In the genomic region with DNA sequence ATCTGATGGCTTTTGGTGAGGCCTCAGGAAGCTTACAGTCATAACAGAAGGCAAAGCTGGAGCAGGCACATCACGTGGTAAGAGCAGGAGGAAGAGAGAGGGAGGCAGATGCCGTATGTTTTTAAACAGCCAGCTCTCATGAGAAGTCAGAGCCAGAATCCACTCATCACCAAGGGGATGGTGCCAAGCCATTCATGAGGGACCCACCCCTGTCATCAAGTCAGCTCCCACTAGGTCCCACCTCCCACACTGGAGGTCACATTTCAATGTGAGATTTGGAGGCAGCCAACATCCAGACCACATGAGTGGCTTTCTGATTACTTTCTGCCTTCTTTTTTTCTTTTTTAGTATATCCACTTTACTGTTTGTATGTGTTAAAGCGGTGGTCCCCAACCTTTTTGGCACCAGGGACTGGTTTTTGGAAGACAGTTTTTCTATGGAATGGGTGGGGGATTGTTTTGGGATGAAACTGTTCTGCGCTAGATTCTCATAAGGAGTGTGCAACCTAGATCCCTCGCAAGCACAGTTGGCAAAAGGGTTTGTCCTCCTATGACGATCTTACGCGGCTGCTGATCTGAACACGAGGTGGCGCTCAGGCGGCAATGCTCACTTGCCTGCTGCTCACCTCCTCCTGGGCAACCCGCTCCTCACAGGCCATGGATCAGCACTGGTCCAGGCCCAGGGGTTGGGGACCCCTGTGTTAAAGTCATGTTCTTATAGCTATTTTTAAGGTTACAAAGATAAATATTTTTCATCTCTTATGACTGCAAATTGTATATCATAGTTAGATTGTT, we compare ENCODE assay signal across 9 cellular contexts.
DNase-seq lines count a peak whose midpoint lies in the region; ATAC-seq and TF ChIP-seq lines count a peak whose summit lies in the region.
"Had no signal": no experiment of that assay in that cellular context is flagged by ENCODE, and none has a peak within 500 bp of the region (broad histone marks: within the 10 kb centered on the region; RNA-seq: fewer than 3 reads in every experiment).

No MANE protein-coding gene starts in this region.

- H4K8ac ChIP-seq in mesendoderm (ENCODE audit: low read depth, low read length), result no peak overlapping the region

- H3K36me3 ChIP-seq in brain microvascular endothelial cell (replicated peaks) (no peaks in the 10 kb centered on the region), mesendoderm (ENCODE audit: control insufficient read depth, insufficient read depth, low read length) (no peaks in the 10 kb centered on the region)

- H3K56ac ChIP-seq in mesendoderm (ENCODE audit: low read length), result no peak overlapping the region

- H3K4me1 ChIP-seq in mesendoderm (ENCODE audit: control insufficient read depth, low read depth, low read length), result no peaks in the 10 kb centered on the region

- H4K5ac ChIP-seq in mesendoderm (ENCODE audit: low read length), result no peak overlapping the region

- no peak overlapping the region for H3K9ac ChIP-seq in mesendoderm (ENCODE audit: low read length)

- no peak overlapping the region for H3K27ac ChIP-seq in brain microvascular endothelial cell
- H3K27ac ChIP-seq in mesendoderm (ENCODE audit: low read depth, low read length), result no peak overlapping the region

- no peak overlapping the region for H3K23ac ChIP-seq in mesendoderm (ENCODE audit: low read length)

- H3K18ac ChIP-seq in mesendoderm (ENCODE audit: low read length), result no peak overlapping the region

- in situ Hi-C loops in brain microvascular endothelial cell (cut with HindIII; ENCODE audit: low pct_ligation_motif_present, low sequenced_read_pairs), result no loop called here

- no peaks in the 10 kb centered on the region for H3K79me2 ChIP-seq in mesendoderm (ENCODE audit: control insufficient read depth, insufficient read depth, low read length)

- DNase-seq in brain microvascular endothelial cell (no peak), mesendoderm (peak; percentile 85), NCI-H1417 (lab: John Stamatoyannopoulos, UW) (no peak)
- DNase-seq in activated CD8-positive, alpha-beta memory T cell treated with anti-CD3 and anti-CD28 coated beads, Interleukin-2, amount 50 U/mL, for 4 hours, result no peak
- no peak for DNase-seq in activated CD4-positive, CD25-positive, alpha-beta regulatory T cell (lab: John Stamatoyannopoulos, UW)
- DNase-seq: activated CD8-positive, alpha-beta memory T cell treated with anti-CD3 and anti-CD28 coated beads for 24 hours had no signal

- no peak overlapping the region for H2BK15ac ChIP-seq in mesendoderm (replicated peaks; ENCODE audit: low read depth)

- H3K27me3 ChIP-seq in brain microvascular endothelial cell (replicated peaks) (no peaks in the 10 kb centered on the region), mesendoderm (ENCODE audit: insufficient read depth, low read length, poor library complexity) (no peaks in the 10 kb centered on the region)

- ATAC-seq in GM19023 (IDR thresholded peaks at IDR 0.05; ENCODE audit: unreplicated experiment) (peak; percentile 70), HG03039 (IDR thresholded peaks at IDR 0.05; ENCODE audit: unreplicated experiment) (peak; percentile 76), GM19467 (IDR thresholded peaks at IDR 0.05; ENCODE audit: unreplicated experiment) (no peak)

- peak; percentile 36 for TF ChIP-seq CTCF in brain microvascular endothelial cell (IDR thresholded peaks at IDR 0.05; ENCODE audit: low read depth, low read length, missing control alignments)

- no peak overlapping the region for H3K4ac ChIP-seq in mesendoderm (ENCODE audit: low read depth, low read length)

- no peak overlapping the region for H3K4me2 ChIP-seq in mesendoderm (ENCODE audit: low read length)

- no peak overlapping the region for H2BK120ac ChIP-seq in mesendoderm (ENCODE audit: low read depth, low read length)

- no CpG with 5 or more reads among the region's 12 CpGs for WGBS in mesendoderm (ENCODE audit: extremely low coverage, insufficient coverage, low lambda C conversion rate)

- H3K79me1 ChIP-seq in mesendoderm (ENCODE audit: low read length), result no peaks in the 10 kb centered on the region

- H3K4me3 ChIP-seq in brain microvascular endothelial cell (ENCODE audit: low read depth, low read length) (no peak overlapping the region), mesendoderm (ENCODE audit: low read length) (no peak overlapping the region)

- H2AK5ac ChIP-seq in mesendoderm (ENCODE audit: low read length), result no peak overlapping the region

- no peak overlapping the region for H2BK5ac ChIP-seq in mesendoderm (ENCODE audit: low read length)
